ENCODE assay signal across 8 cellular contexts in genomic region chr10:126387931-126388911, GRCh38. TPM values are rescaled to one million over a fixed set of nuclear protein-coding genes. Genes with fewer than 3 reads are reported as not detected.
DNase-seq lines count a peak whose midpoint lies in the region; ATAC-seq and TF ChIP-seq lines count a peak whose summit lies in the region.

Gene ADAM12 (minus strand): TSS chr10:126388477. CDS start chr10:126388145, 332 bp downstream.

- POLR2A ChIA-PET in T-cell (lab: Charles Lee): no interaction called here

- no peaks in the 10 kb centered on the region for H3K36me3 ChIP-seq in ES-I3 (ENCODE audit: insufficient read depth, low read length)
- H3K36me3 ChIP-seq in fibroblast of lung (ENCODE audit: control insufficient read depth, insufficient read depth, low read length): no peaks in the 10 kb centered on the region

- H2AFZ ChIP-seq in fibroblast of lung (ENCODE audit: low read length): peak within 1 kb of the TSS; percentile 49

- peaks cover 41% of the 10 kb centered on the region in 2 donors for H3K27me3 Mint-ChIP-seq in T-cell
- H3K27me3 Mint-ChIP-seq in natural killer cell treated with Interleukin-12 subunit alpha and Interleukin-12 subunit beta and Interleukin-15 and Interleukin-18, amount 100 ng/mL, for 72 hours: peaks cover 43 to 51% of the 10 kb centered on the region in 2 donors

- H3K4me2 ChIP-seq in fibroblast of lung (ENCODE audit: extremely low read depth, insufficient read depth, low read length): peak within 1 kb of the TSS; percentile 73

- H3K4me3 ChIP-seq in fibroblast of lung (replicated peaks in 1 of 4; ENCODE audit: control extremely low read depth in 1 of 4, insufficient read depth in 1 of 4, low read depth in 3 of 4, low read length in 4 of 4): peak within 1 kb of the TSS; percentile 41 to 76 (median 55)

- CTCF ChIA-PET in T-cell (lab: Charles Lee): no interaction called here

- DNase-seq in T-cell: peak in 3 of 34 experiments; percentile 3 to 9 (median 7)
- peak; percentile 73 to 82 for DNase-seq in fibroblast of lung (ENCODE audit: low read depth in 2 of 2)
- no peak for DNase-seq in natural killer cell treated with Interleukin-12 subunit alpha and Interleukin-12 subunit beta and Interleukin-15 and Interleukin-18, amount 100 ng/mL, for 72 hours (ENCODE audit: low spot score)
- no peak for DNase-seq in stimulated activated CD8-positive, alpha-beta memory T cell treated with anti-CD3 and anti-CD28 coated beads, Interleukin-4, amount 100 ng/mL, for 48 hours
- no peak for DNase-seq in HUDEP-2 (lab: John Stamatoyannopoulos, UW; ENCODE audit: unreplicated experiment in 76 of 76)
- DNase-seq in SIG-M5 (lab: John Stamatoyannopoulos, UW): no peak

- H3K9me3 Mint-ChIP-seq in T-cell: peaks cover 0 to 11% (median 3%) of the 10 kb centered on the region in 3 donors
- no peaks in the 10 kb centered on the region for H3K9me3 Mint-ChIP-seq in natural killer cell treated with Interleukin-12 subunit alpha and Interleukin-12 subunit beta and Interleukin-15 and Interleukin-18, amount 100 ng/mL, for 72 hours

- H3K9me3 ChIP-seq in ES-I3 (ENCODE audit: control insufficient read depth, insufficient read depth, low read length) (no peaks in the 10 kb centered on the region), fibroblast of lung (ENCODE audit: control insufficient read depth, insufficient read depth, low read depth, low read length) (no peaks in the 10 kb centered on the region)

- TF ChIP-seq CTCF in fibroblast of lung (conservative IDR thresholded peaks at IDR 0.05 in 1 of 2, IDR thresholded peaks at IDR 0.05 in 1 of 2; ENCODE audit: low read depth in 1 of 2, low read length in 2 of 2): no peak

- peaks cover 0 to 17% (median 3%) of the 10 kb centered on the region in 3 donors for H3K4me1 Mint-ChIP-seq in T-cell
- H3K4me1 Mint-ChIP-seq in natural killer cell treated with Interleukin-12 subunit alpha and Interleukin-12 subunit beta and Interleukin-15 and Interleukin-18, amount 100 ng/mL, for 72 hours (ENCODE audit: low read depth in 2 of 2): peaks cover 7% of the 10 kb centered on the region in 2 donors

- H3K36me3 Mint-ChIP-seq in T-cell: no peaks in the 10 kb centered on the region
- H3K36me3 Mint-ChIP-seq in natural killer cell treated with Interleukin-12 subunit alpha and Interleukin-12 subunit beta and Interleukin-15 and Interleukin-18, amount 100 ng/mL, for 72 hours: peaks cover 8% of the 10 kb centered on the region

- no peaks in the 10 kb centered on the region for H3K27me3 ChIP-seq in fibroblast of lung (ENCODE audit: control insufficient read depth, insufficient read depth, low read length)

- H3K4me1 ChIP-seq in ES-I3 (ENCODE audit: insufficient read depth, low read length) (peaks cover 8% of the 10 kb centered on the region; the same call in 1 of the 2 replicates), fibroblast of lung (ENCODE audit: control insufficient read depth, extremely low read depth, insufficient read depth, low read length) (peaks cover 15% of the 10 kb centered on the region)

- H3K9ac ChIP-seq in ES-I3 (ENCODE audit: low read depth, low read length): peak within 1 kb of the TSS; percentile 82
- H3K9ac ChIP-seq in fibroblast of lung (ENCODE audit: insufficient read depth, low read length): peak within 1 kb of the TSS; percentile 64

- H3K27ac ChIP-seq in fibroblast of lung (ENCODE audit: insufficient read depth, low read length): peak within 1 kb of the TSS; percentile 52

- ATAC-seq in T-cell (replicated peaks in 1 of 4) (peak in 2 of 4 experiments; percentile 28 to 40), HG02852 (IDR thresholded peaks at IDR 0.05; ENCODE audit: unreplicated experiment) (no peak)
- ATAC-seq in natural killer cell treated with Interleukin-12 subunit alpha and Interleukin-12 subunit beta and Interleukin-15 and Interleukin-18, amount 100 ng/mL, for 72 hours: peak; percentile 48 to 70

- peak within 1 kb of the TSS in 1 of 2 donors; percentile 84 for H3K27ac Mint-ChIP-seq in T-cell
- H3K27ac Mint-ChIP-seq in natural killer cell treated with Interleukin-12 subunit alpha and Interleukin-12 subunit beta and Interleukin-15 and Interleukin-18, amount 100 ng/mL, for 72 hours: peak within 1 kb of the TSS in 1 of 2 donors; percentile 38

- peaks cover 6% of the 10 kb centered on the region for H3K79me2 ChIP-seq in fibroblast of lung (ENCODE audit: control insufficient read depth, insufficient read depth, low read length)

- H3K4me3 Mint-ChIP-seq in T-cell: peak within 1 kb of the TSS; percentile 59 to 72 (median 68)
- peak within 1 kb of the TSS; percentile 82 for H3K4me3 Mint-ChIP-seq in natural killer cell treated with Interleukin-12 subunit alpha and Interleukin-12 subunit beta and Interleukin-15 and Interleukin-18, amount 100 ng/mL, for 72 hours

- no peaks in the 10 kb centered on the region for H4K20me1 ChIP-seq in fibroblast of lung (ENCODE audit: control insufficient read depth, extremely low read depth, insufficient read depth, low read length)

RNA-seq across cellular contexts. Expression of gene ADAM12, which starts in this region (rescaled TPM):
- 1 to 10 TPM in 3 of 5 donors, under 1 TPM in 2; 0.35 to 5.7 (median 1.2) TPM for total RNA-seq in T-cell
- 21.0 and 33.9 TPM in 2 replicates for total RNA-seq in fibroblast of lung
- polyA plus RNA-seq in fibroblast of lung: 22.0 and 56.9 TPM in 2 replicates
- polyA plus RNA-seq in fibroblast of lung (2012): 18.3 and 62.0 TPM in 2 replicates
- 26.5 and 51.2 TPM in 2 replicates for polyA minus RNA-seq in fibroblast of lung (ENCODE audit: low replicate concordance)
- under 1 TPM; 0.06 to 0.48 TPM for total RNA-seq in natural killer cell treated with Interleukin-12 subunit alpha and Interleukin-12 subunit beta and Interleukin-15 and Interleukin-18, amount 100 ng/mL, for 72 hours

Comparison
In these comparisons a context has a peak if more than half of its experiments do, and no peak if none do; other contexts are left out.
1. Peak in ATAC-seq in natural killer cell treated with Interleukin-12 subunit alpha and Interleukin-12 subunit beta and Interleukin-15 and Interleukin-18, amount 100 ng/mL, for 72 hours; RNA of the gene not detected or under 1 TPM.
2. DNase-seq: peak in fibroblast of lung (2 of 2); none in natural killer cell treated with Interleukin-12 subunit alpha and Interleukin-12 subunit beta and Interleukin-15 and Interleukin-18, amount 100 ng/mL, for 72 hours (single experiment), stimulated activated CD8-positive, alpha-beta memory T cell treated with anti-CD3 and anti-CD28 coated beads, Interleukin-4, amount 100 ng/mL, for 48 hours (single experiment), HUDEP-2 (0 of 76) and SIG-M5 (single experiment).